ENCODE assay signal across 1 cellular context in genomic region chr14:104290058-104290667, GRCh38.
TF ChIP-seq lines count a peak whose summit lies in the region.

No MANE protein-coding gene starts in this region.

TF ChIP-seq in neural cell, 6 proteins besides CTCF, POLR2A, EP300 and RAD21 (continued from another document):
- TF ChIP-seq REST (IDR thresholded peaks at IDR 0.05; ENCODE audit: borderline replicate concordance), result no peak
- no peak for TF ChIP-seq MXI1 (conservative IDR thresholded peaks at IDR 0.05; ENCODE audit: poor library complexity, severe bottlenecking)
- TF ChIP-seq POLR2AphosphoS5 (IDR thresholded peaks at IDR 0.05), result no peak
TF ChIP-seq in neural cell: peak in this region for 0.
